Comparison of ENCODE assay signal across 1 cellular context in genomic region chr17:82418001-82418986, GRCh38.
A peak's percentile ranks its signal among the peaks of the same experiment; 100 is the strongest.
TF ChIP-seq lines count a peak whose summit lies in the region.

Gene HEXD (plus strand): TSS chr17:82418347. CDS start chr17:82419800, 1,453 bp downstream.
Gene OGFOD3 (minus strand): TSS chr17:82418586. CDS start chr17:82418485, 101 bp downstream.

TF ChIP-seq in K562, 482 proteins besides CTCF, POLR2A, EP300 and RAD21 (continued from another document and continues in another):
- TF ChIP-seq, protein P1, sequence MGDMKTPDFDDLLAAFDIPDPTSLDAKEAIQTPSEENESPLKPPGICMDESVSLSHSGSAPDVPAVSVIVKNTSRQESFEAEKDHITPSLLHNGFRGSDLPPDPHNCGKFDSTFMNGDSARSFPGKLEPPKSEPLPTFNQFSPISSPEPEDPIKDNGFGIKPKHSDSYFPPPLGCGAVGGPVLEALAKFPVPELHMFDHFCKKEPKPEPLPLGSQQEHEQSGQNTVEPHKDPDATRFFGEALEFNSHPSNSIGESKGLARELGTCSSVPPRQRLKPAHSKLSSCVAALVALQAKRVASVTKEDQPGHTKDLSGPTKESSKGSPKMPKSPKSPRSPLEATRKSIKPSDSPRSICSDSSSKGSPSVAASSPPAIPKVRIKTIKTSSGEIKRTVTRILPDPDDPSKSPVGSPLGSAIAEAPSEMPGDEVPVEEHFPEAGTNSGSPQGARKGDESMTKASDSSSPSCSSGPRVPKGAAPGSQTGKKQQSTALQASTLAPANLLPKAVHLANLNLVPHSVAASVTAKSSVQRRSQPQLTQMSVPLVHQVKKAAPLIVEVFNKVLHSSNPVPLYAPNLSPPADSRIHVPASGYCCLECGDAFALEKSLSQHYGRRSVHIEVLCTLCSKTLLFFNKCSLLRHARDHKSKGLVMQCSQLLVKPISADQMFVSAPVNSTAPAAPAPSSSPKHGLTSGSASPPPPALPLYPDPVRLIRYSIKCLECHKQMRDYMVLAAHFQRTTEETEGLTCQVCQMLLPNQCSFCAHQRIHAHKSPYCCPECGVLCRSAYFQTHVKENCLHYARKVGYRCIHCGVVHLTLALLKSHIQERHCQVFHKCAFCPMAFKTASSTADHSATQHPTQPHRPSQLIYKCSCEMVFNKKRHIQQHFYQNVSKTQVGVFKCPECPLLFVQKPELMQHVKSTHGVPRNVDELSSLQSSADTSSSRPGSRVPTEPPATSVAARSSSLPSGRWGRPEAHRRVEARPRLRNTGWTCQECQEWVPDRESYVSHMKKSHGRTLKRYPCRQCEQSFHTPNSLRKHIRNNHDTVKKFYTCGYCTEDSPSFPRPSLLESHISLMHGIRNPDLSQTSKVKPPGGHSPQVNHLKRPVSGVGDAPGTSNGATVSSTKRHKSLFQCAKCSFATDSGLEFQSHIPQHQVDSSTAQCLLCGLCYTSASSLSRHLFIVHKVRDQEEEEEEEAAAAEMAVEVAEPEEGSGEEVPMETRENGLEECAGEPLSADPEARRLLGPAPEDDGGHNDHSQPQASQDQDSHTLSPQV (IDR thresholded peaks at IDR 0.05), result 0 out of 2 replicates have a peak, but pooled peaks have one; percentile 52
- TF ChIP-seq PRDM10 (IDR thresholded peaks at IDR 0.05; ENCODE audit: partially characterized antibody), result no peak
- TF ChIP-seq ZNF696 (CRISPR knock-in tag; conservative IDR thresholded peaks at IDR 0.05), result no peak
- TF ChIP-seq ZNF134 (CRISPR knock-in tag; conservative IDR thresholded peaks at IDR 0.05), result no peak
- TF ChIP-seq TEAD1 (CRISPR knock-in tag; IDR thresholded peaks at IDR 0.05), result peak in 1 of 2 experiments; percentile 89; a peak in 2 of 4 replicates
- TF ChIP-seq, protein P2, sequence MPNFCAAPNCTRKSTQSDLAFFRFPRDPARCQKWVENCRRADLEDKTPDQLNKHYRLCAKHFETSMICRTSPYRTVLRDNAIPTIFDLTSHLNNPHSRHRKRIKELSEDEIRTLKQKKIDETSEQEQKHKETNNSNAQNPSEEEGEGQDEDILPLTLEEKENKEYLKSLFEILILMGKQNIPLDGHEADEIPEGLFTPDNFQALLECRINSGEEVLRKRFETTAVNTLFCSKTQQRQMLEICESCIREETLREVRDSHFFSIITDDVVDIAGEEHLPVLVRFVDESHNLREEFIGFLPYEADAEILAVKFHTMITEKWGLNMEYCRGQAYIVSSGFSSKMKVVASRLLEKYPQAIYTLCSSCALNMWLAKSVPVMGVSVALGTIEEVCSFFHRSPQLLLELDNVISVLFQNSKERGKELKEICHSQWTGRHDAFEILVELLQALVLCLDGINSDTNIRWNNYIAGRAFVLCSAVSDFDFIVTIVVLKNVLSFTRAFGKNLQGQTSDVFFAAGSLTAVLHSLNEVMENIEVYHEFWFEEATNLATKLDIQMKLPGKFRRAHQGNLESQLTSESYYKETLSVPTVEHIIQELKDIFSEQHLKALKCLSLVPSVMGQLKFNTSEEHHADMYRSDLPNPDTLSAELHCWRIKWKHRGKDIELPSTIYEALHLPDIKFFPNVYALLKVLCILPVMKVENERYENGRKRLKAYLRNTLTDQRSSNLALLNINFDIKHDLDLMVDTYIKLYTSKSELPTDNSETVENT (CRISPR knock-in tag; IDR thresholded peaks at IDR 0.05), result peak; percentile 69
- no peak for TF ChIP-seq GTF2F1 (IDR thresholded peaks at IDR 0.05; ENCODE audit: low read depth, low read length)
- no peak for TF ChIP-seq BRD4 (IDR thresholded peaks at IDR 0.05)
- TF ChIP-seq PYGO2 (tag; IDR thresholded peaks at IDR 0.05), result no peak
- peak; percentile 71 for TF ChIP-seq MAX (CRISPR knock-in tag; IDR thresholded peaks at IDR 0.05)
- peak; percentile 38; the same call in 1 of the 2 replicates for TF ChIP-seq TFAP4 (CRISPR knock-in tag; IDR thresholded peaks at IDR 0.05; ENCODE audit: borderline replicate concordance)
- peak; percentile 97 for TF ChIP-seq CXXC5 (CRISPR knock-in tag; IDR thresholded peaks at IDR 0.05)
- TF ChIP-seq BACH1 (tag; IDR thresholded peaks at IDR 0.05), result no peak
- TF ChIP-seq ZNF586 (CRISPR knock-in tag; conservative IDR thresholded peaks at IDR 0.05), result no peak
- no peak for TF ChIP-seq NFIX (CRISPR knock-in tag; IDR thresholded peaks at IDR 0.05; ENCODE audit: low read depth)
- no peak for TF ChIP-seq NR2F6 (CRISPR knock-in tag; IDR thresholded peaks at IDR 0.05)
- TF ChIP-seq ZBTB12 (CRISPR knock-in tag; IDR thresholded peaks at IDR 0.05), result no peak
- no peak for TF ChIP-seq KLF16 (IDR thresholded peaks at IDR 0.05)
- 0 out of 2 replicates have a peak, but pooled peaks have one; percentile 3 for TF ChIP-seq SMC3 (conservative IDR thresholded peaks at IDR 0.05; ENCODE audit: insufficient read depth, low read depth, low read length)
- no peak for TF ChIP-seq LCOR (CRISPR knock-in tag; IDR thresholded peaks at IDR 0.05)
- no peak for TF ChIP-seq PTBP1 (IDR thresholded peaks at IDR 0.05; ENCODE audit: low read depth, low read length)
- peak; percentile 82 for TF ChIP-seq HCFC1 (IDR thresholded peaks at IDR 0.05; ENCODE audit: low read depth, low read length)
- TF ChIP-seq TCF7L2 (IDR thresholded peaks at IDR 0.05; ENCODE audit: low read depth, low read length), result no peak
- 0 out of 2 replicates have a peak, but pooled peaks have one; percentile 26 for TF ChIP-seq MIER1 (IDR thresholded peaks at IDR 0.05; ENCODE audit: low read depth)
- TF ChIP-seq XRCC5 (IDR thresholded peaks at IDR 0.05; ENCODE audit: low read depth, low read length), result peak; percentile 78; the same call in 1 of the 2 replicates
- no peak for TF ChIP-seq ZFPM2 (CRISPR knock-in tag; IDR thresholded peaks at IDR 0.05)
- TF ChIP-seq ZNF431 (CRISPR knock-in tag; IDR thresholded peaks at IDR 0.05), result 0 out of 2 replicates have a peak, but pooled peaks have one; percentile 37
- TF ChIP-seq FOXP1 (CRISPR knock-in tag; IDR thresholded peaks at IDR 0.05), result peak; percentile 79
- TF ChIP-seq SIN3A (IDR thresholded peaks at IDR 0.05; ENCODE audit: borderline replicate concordance in 2 of 2, control insufficient read depth in 1 of 2, low read depth in 2 of 2, low read length in 2 of 2), result peak; percentile 87 to 91
- TF ChIP-seq POLR2G (IDR thresholded peaks at IDR 0.05; ENCODE audit: low read depth, low read length), result peak; percentile 92
- TF ChIP-seq PHB2 (IDR thresholded peaks at IDR 0.05; ENCODE audit: low read depth), result no peak
- peak in 2 of 3 experiments; percentile 83 to 89 for TF ChIP-seq YY1 (IDR thresholded peaks at IDR 0.05; ENCODE audit: borderline replicate concordance in 1 of 3, control insufficient read depth in 1 of 3, extremely low read depth in 1 of 3, insufficient read depth in 3 of 3, insufficient read length in 1 of 3, insufficient replicate concordance in 2 of 3, low read depth in 1 of 3, low read length in 2 of 3)
- TF ChIP-seq TBP (optimal IDR thresholded peaks at IDR 0.05; ENCODE audit: low read depth, low read length), result peak; percentile 72
- TF ChIP-seq ZNF146 (CRISPR knock-in tag; IDR thresholded peaks at IDR 0.05; ENCODE audit: unreplicated experiment), result no peak
- TF ChIP-seq MYNN (IDR thresholded peaks at IDR 0.05), result no peak
- no peak for TF ChIP-seq MYNN (CRISPR knock-in tag; IDR thresholded peaks at IDR 0.05)
- TF ChIP-seq MTA3 (IDR thresholded peaks at IDR 0.05; ENCODE audit: borderline replicate concordance), result peak; percentile 84
- TF ChIP-seq ESRRA (IDR thresholded peaks at IDR 0.05; ENCODE audit: borderline replicate concordance, low read depth), result peak; percentile 68; the same call in 1 of the 2 replicates
- TF ChIP-seq ZNF24 (IDR thresholded peaks at IDR 0.05), result peak; percentile 19; the same call in 1 of the 2 replicates
- TF ChIP-seq ZNF23 (CRISPR knock-in tag; IDR thresholded peaks at IDR 0.05), result no peak
- no peak for TF ChIP-seq ZNF280B (CRISPR knock-in tag; IDR thresholded peaks at IDR 0.05)
- TF ChIP-seq ZNF551 (CRISPR knock-in tag; IDR thresholded peaks at IDR 0.05), result no peak
- peak; percentile 70 for TF ChIP-seq ERF (CRISPR knock-in tag; IDR thresholded peaks at IDR 0.05)
- TF ChIP-seq FOSL1 (tag; conservative IDR thresholded peaks at IDR 0.05), result 0 out of 2 replicates have a peak, but pooled peaks have one; percentile 18
- TF ChIP-seq CLOCK (CRISPR knock-in tag; IDR thresholded peaks at IDR 0.05; ENCODE audit: borderline replicate concordance), result no peak
- no peak for TF ChIP-seq FOXO4 (CRISPR knock-in tag; IDR thresholded peaks at IDR 0.05)
